Comparison of ENCODE assay signal across 24 cellular contexts in the genomic region with DNA sequence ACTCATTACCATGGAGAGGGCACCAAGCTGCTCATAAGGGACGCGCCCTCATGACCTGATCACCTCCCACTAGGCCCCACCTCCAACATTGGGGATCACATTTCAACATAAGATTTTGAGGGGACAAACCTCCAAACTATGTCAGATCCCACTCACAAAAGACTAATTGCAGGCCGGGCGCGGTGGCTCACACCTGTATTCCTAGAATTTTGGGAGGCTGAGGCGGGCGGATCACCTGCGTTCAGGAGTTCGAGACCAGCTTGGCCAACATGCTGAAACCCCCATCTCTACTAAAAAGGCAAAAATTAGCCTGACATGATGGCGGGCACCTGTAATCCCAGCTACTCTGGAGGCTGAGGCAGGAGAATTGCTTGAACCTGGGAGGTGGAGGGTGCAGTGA.
"Had no signal": no experiment of that assay in that cellular context is flagged by ENCODE, and none has a peak within 500 bp of the region (broad histone marks: within the 10 kb centered on the region; RNA-seq: fewer than 3 reads in every experiment).

No MANE protein-coding gene starts in this region.

- H3K4me3 ChIP-seq: colonic mucosa, coronary artery, dorsolateral prefrontal cortex, esophagus muscularis mucosa, esophagus squamous epithelium, gastrocnemius medialis, gastroesophageal sphincter, heart left ventricle, heart right ventricle had no signal

- H3K27me3 ChIP-seq: colonic mucosa, dorsolateral prefrontal cortex, esophagus muscularis mucosa, esophagus squamous epithelium, gastrocnemius medialis, gastroesophageal sphincter, heart left ventricle, heart right ventricle had no signal

- ATAC-seq: effector memory CD8-positive, alpha-beta T cell; esophagus mucosa; foreskin keratinocyte; gastrocnemius medialis; gastroesophageal sphincter; heart left ventricle; heart right ventricle had no signal

- DNase-seq: colonic mucosa; cortex of kidney; dermis blood vessel endothelial cell; dorsolateral prefrontal cortex; effector CD4-positive, alpha-beta T cell; effector CD8-positive, alpha-beta T cell; effector memory CD4-positive, alpha-beta T cell; effector memory CD8-positive, alpha-beta T cell; endodermal cell; erythroblast; esophagus squamous epithelium; foreskin fibroblast; foreskin keratinocyte; foreskin melanocyte; gastrocnemius medialis; glutamatergic neuron; head of caudate nucleus; heart left ventricle; heart right ventricle had no signal

- H3K27ac ChIP-seq: colonic mucosa, coronary artery, dorsolateral prefrontal cortex, epithelial cell of prostate, esophagus muscularis mucosa, esophagus squamous epithelium, foreskin keratinocyte, gastrocnemius medialis, gastroesophageal sphincter, heart left ventricle, heart right ventricle had no signal

- H3K9me3 ChIP-seq: colonic mucosa, esophagus muscularis mucosa, esophagus squamous epithelium, gastrocnemius medialis, gastroesophageal sphincter, heart left ventricle had no signal

- H3K4me1 ChIP-seq: colonic mucosa, esophagus muscularis mucosa, esophagus squamous epithelium, foreskin keratinocyte, gastrocnemius medialis, gastroesophageal sphincter, heart left ventricle, heart right ventricle had no signal
